9 cellular contexts compared by ENCODE assay signal in genomic region chr7:3089493-3089892, GRCh38. TPM values are rescaled to one million over a fixed set of nuclear protein-coding genes. Genes with fewer than 3 reads are reported as not detected.
DNase-seq lines count a peak whose midpoint lies in the region; ATAC-seq and TF ChIP-seq lines count a peak whose summit lies in the region.
"Had no signal": no experiment of that assay in that cellular context is flagged by ENCODE, and none has a peak within 500 bp of the region (broad histone marks: within the 10 kb centered on the region; RNA-seq: fewer than 3 reads in every experiment).

No MANE protein-coding gene starts in this region.

- peaks cover 2% of the 10 kb centered on the region for H3K36me3 Mint-ChIP-seq in glutamatergic neuron (ENCODE audit: unreplicated experiment)

- H3K36me3 ChIP-seq in heart right ventricle (no peaks in the 10 kb centered on the region), RWPE2 (ENCODE audit: low read depth) (no peaks in the 10 kb centered on the region), upper lobe of right lung (no peaks in the 10 kb centered on the region)
- H3K36me3 ChIP-seq: neutrophil had no signal

- DNase-seq in heart right ventricle (no peak), cardiac septum (ENCODE audit: low spot score) (no peak), RWPE2 (ENCODE audit: low spot score) (no peak), glutamatergic neuron (peak; percentile 60), upper lobe of right lung (no peak), NCI-H1092 treated with DMSO at 0.1 percent for 48 hours (lab: John Stamatoyannopoulos, UW) (no peak), SIG-M5 (lab: John Stamatoyannopoulos, UW) (no peak)

- H3K27me3 ChIP-seq in heart right ventricle (peaks cover 0 to 21% (median 11%) of the 10 kb centered on the region in 7 donors), RWPE2 (ENCODE audit: insufficient read depth, poor library complexity, severe bottlenecking) (no peaks in the 10 kb centered on the region), upper lobe of right lung (peaks cover 6% of the 10 kb centered on the region)

- ATAC-seq in heart right ventricle, result no peak
- ATAC-seq in RWPE2 (ENCODE audit: low read depth), result no peak
- ATAC-seq in upper lobe of right lung, result no peak
- ATAC-seq in HG03520 (IDR thresholded peaks at IDR 0.05; ENCODE audit: unreplicated experiment), result no peak

- H3K4me3 ChIP-seq in heart right ventricle (no peak overlapping the region), RWPE2 (ENCODE audit: severe bottlenecking) (no peak overlapping the region), upper lobe of right lung (no peak overlapping the region)

- H3K4me3 Mint-ChIP-seq in glutamatergic neuron (ENCODE audit: unreplicated experiment), result no peak overlapping the region

- 35 to 40% methylated on average over 11 of the region's 11 CpGs for WGBS in heart right ventricle, 2 donors

- TF ChIP-seq CTCF in heart right ventricle (IDR thresholded peaks at IDR 0.05), result peak in 7 of 9 donors; percentile 22 to 50 (median 38)
- TF ChIP-seq CTCF in RWPE2 (IDR thresholded peaks at IDR 0.05; ENCODE audit: poor library complexity, severe bottlenecking), result peak; percentile 42
- TF ChIP-seq CTCF in glutamatergic neuron (IDR thresholded peaks at IDR 0.05; ENCODE audit: partially characterized antibody, unreplicated experiment), result peak; percentile 78
- peak; percentile 49 for TF ChIP-seq CTCF in upper lobe of right lung (IDR thresholded peaks at IDR 0.05)

- intact Hi-C loops in heart right ventricle (cut with DNase I) (no loop called here), cardiac septum (cut with DNase I) (no loop called here), upper lobe of right lung (cut with DNase I) (no loop called here)

- no peaks in the 10 kb centered on the region for H3K4me1 Mint-ChIP-seq in glutamatergic neuron (ENCODE audit: low read depth, unreplicated experiment)

- no peak overlapping the region for H3K27ac ChIP-seq in heart right ventricle
- no peak overlapping the region for H3K27ac ChIP-seq in RWPE2 (ENCODE audit: poor library complexity, severe bottlenecking)
- no peak overlapping the region for H3K27ac ChIP-seq in upper lobe of right lung
- H3K27ac ChIP-seq: neutrophil had no signal

- no peak overlapping the region for H3K27ac Mint-ChIP-seq in glutamatergic neuron (ENCODE audit: unreplicated experiment)

- H3K9me3 ChIP-seq in heart right ventricle (peaks cover 0 to 1% (median 0%) of the 10 kb centered on the region in 11 donors), RWPE2 (ENCODE audit: severe bottlenecking) (no peaks in the 10 kb centered on the region), upper lobe of right lung (no peaks in the 10 kb centered on the region)
- H3K9me3 ChIP-seq: neutrophil had no signal

- H3K27me3 Mint-ChIP-seq in glutamatergic neuron (ENCODE audit: unreplicated experiment), result peaks cover 3% of the 10 kb centered on the region

- H3K4me1 ChIP-seq in heart right ventricle (peaks cover 0 to 34% (median 0%) of the 10 kb centered on the region in 9 donors), RWPE2 (ENCODE audit: insufficient read depth, poor library complexity, severe bottlenecking) (no peaks in the 10 kb centered on the region), upper lobe of right lung (no peaks in the 10 kb centered on the region)

- H3K9me3 Mint-ChIP-seq in glutamatergic neuron (ENCODE audit: unreplicated experiment), result peaks cover 1% of the 10 kb centered on the region

RNA-seq across cellular contexts. Expression of gene CARD11, which starts 45.8 kb away (rescaled TPM):
- total RNA-seq in heart right ventricle (1 to 10 TPM in 1 of 10 donors, under 1 TPM in 8, not detected in 1; 0.21 to 1.7 (median 0.35) TPM), cardiac septum (0.32 TPM), glutamatergic neuron (ENCODE audit: unreplicated experiment) (1.4 TPM), upper lobe of right lung (5.8 TPM)
- polyA plus RNA-seq in heart right ventricle, result under 1 TPM; 0.14 to 0.22 TPM
